In the genomic region with DNA sequence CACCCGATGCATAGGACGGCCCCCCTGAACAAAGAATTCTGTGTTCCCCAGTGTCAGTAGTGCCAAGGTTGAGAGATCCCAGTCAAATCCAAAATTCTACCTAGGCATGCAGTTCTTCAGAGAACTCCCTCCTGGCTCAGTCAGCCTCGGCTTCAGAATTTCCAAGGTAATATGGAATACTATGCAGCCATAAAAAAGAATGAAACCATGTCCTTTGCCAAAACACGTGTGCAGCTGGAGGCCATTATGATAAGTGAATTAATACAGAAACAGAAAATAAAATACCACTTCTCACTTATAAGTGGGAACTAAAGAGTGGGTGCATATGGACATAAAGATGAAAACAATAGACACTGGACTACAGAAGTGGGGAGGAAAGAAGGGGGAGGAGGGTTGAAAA, we compare ENCODE assay signal across 26 cellular contexts.
"Had no signal": no experiment of that assay in that cellular context is flagged by ENCODE, and none has a peak within 500 bp of the region (broad histone marks: within the 10 kb centered on the region; RNA-seq: fewer than 3 reads in every experiment).

No MANE protein-coding gene starts in this region.

- H3K4me1 Mint-ChIP-seq: activated CD4-positive, alpha-beta T cell treated with anti-CD3 and anti-CD28 coated beads for 36 hours; activated CD4-positive, alpha-beta T cell treated with anti-CD3 and anti-CD28 coated beads, Interleukin-2, amount 10 ng/mL, durations not matched to agents 24 days and 14 days; activated CD8-positive, alpha-beta memory T cell treated with anti-CD3 and anti-CD28 coated beads, Interleukin-2, amount 10 ng/mL, durations not matched to agents 7 days and 5 days; activated naive CD4-positive, alpha-beta T cell treated with anti-CD3 and anti-CD28 coated beads, Interleukin-2, amount 10 ng/mL, durations not matched to agents 7 days and 5 days; activated naive CD8-positive, alpha-beta T cell treated with anti-CD3 and anti-CD28 coated beads, Interleukin-2, amount 10 ng/mL, durations not matched to agents 7 days and 5 days; central memory CD8-positive, alpha-beta T cell; endodermal cell had no signal

- ATAC-seq: activated CD4-positive, alpha-beta T cell treated with anti-CD3 and anti-CD28 coated beads for 36 hours; activated CD8-positive, alpha-beta memory T cell treated with anti-CD3 and anti-CD28 coated beads, Interleukin-2, amount 10 ng/mL, durations not matched to agents 7 days and 5 days; activated CD8-positive, alpha-beta T cell treated with anti-CD3 and anti-CD28 coated beads, Interleukin-2, amount 10 ng/mL, durations not matched to agents 7 days and 5 days; activated naive CD4-positive, alpha-beta T cell treated with anti-CD3 and anti-CD28 coated beads, Interleukin-2, amount 50 U/mL, for 72 hours; activated T-cell treated with anti-CD3 and anti-CD28 coated beads, Interleukin-2, amount 50 U/mL, for 72 hours; esophagus mucosa had no signal

- H3K9me3 ChIP-seq: ascending aorta had no signal

- H3K36me3 Mint-ChIP-seq: activated CD4-positive, alpha-beta memory T cell treated with anti-CD3 and anti-CD28 coated beads for 36 hours; activated CD8-positive, alpha-beta memory T cell treated with anti-CD3 and anti-CD28 coated beads, Interleukin-2, amount 10 ng/mL, durations not matched to agents 7 days and 5 days; activated naive CD4-positive, alpha-beta T cell treated with anti-CD3 and anti-CD28 coated beads, Interleukin-2, amount 10 ng/mL, durations not matched to agents 7 days and 5 days; activated naive CD4-positive, alpha-beta T cell treated with anti-CD3 and anti-CD28 coated beads, Interleukin-2, amount 50 U/mL, for 72 hours; activated naive CD8-positive, alpha-beta T cell treated with anti-CD3 and anti-CD28 coated beads, Interleukin-2, amount 10 ng/mL, durations not matched to agents 7 days and 5 days had no signal

- H3K9me3 Mint-ChIP-seq: activated CD4-positive, alpha-beta memory T cell treated with anti-CD3 and anti-CD28 coated beads for 36 hours; activated naive CD4-positive, alpha-beta T cell treated with anti-CD3 and anti-CD28 coated beads, Interleukin-2, amount 10 ng/mL, durations not matched to agents 7 days and 5 days; activated T-cell treated with anti-CD3 and anti-CD28 coated beads, Interleukin-2, amount 50 U/mL, for 24 hours; dendritic cell treated with granulocyte-macrophage colony-stimulating factor and Interleukin-4, amounts not matched to agents 40 ng/mL and 50 ng/mL, for 4 days had no signal

- H3K27me3 Mint-ChIP-seq: activated CD4-positive, alpha-beta memory T cell treated with anti-CD3 and anti-CD28 coated beads for 36 hours; activated CD4-positive, alpha-beta T cell treated with anti-CD3 and anti-CD28 coated beads, Interleukin-2, amount 10 ng/mL, durations not matched to agents 24 days and 14 days; activated CD8-positive, alpha-beta memory T cell treated with anti-CD3 and anti-CD28 coated beads, Interleukin-2, amount 10 ng/mL, durations not matched to agents 7 days and 5 days; activated naive CD4-positive, alpha-beta T cell treated with anti-CD3 and anti-CD28 coated beads, Interleukin-2, amount 10 ng/mL, durations not matched to agents 7 days and 5 days; activated naive CD8-positive, alpha-beta T cell treated with anti-CD3 and anti-CD28 coated beads, Interleukin-2, amount 10 ng/mL, durations not matched to agents 7 days and 5 days; activated T-cell treated with anti-CD3 and anti-CD28 coated beads, Interleukin-2, amount 50 U/mL, for 24 hours had no signal

- H3K4me3 Mint-ChIP-seq: activated CD4-positive, alpha-beta memory T cell treated with anti-CD3 and anti-CD28 coated beads for 36 hours; activated CD4-positive, alpha-beta T cell treated with anti-CD3 and anti-CD28 coated beads for 36 hours; activated CD4-positive, alpha-beta T cell treated with anti-CD3 and anti-CD28 coated beads, Interleukin-2, amount 10 ng/mL, durations not matched to agents 24 days and 14 days; activated CD8-positive, alpha-beta memory T cell treated with anti-CD3 and anti-CD28 coated beads, Interleukin-2, amount 10 ng/mL, durations not matched to agents 7 days and 5 days; activated CD8-positive, alpha-beta T cell treated with anti-CD3 and anti-CD28 coated beads, Interleukin-2, amount 10 ng/mL, durations not matched to agents 7 days and 5 days; activated naive CD4-positive, alpha-beta T cell treated with anti-CD3 and anti-CD28 coated beads, Interleukin-2, amount 10 ng/mL, durations not matched to agents 7 days and 5 days; activated naive CD8-positive, alpha-beta T cell treated with anti-CD3 and anti-CD28 coated beads, Interleukin-2, amount 10 ng/mL, durations not matched to agents 7 days and 5 days; activated T-cell treated with anti-CD3 and anti-CD28 coated beads, Interleukin-2, amount 50 U/mL, for 24 hours; activated T-cell treated with anti-CD3 and anti-CD28 coated beads, Interleukin-2, amount 50 U/mL, for 72 hours; central memory CD8-positive, alpha-beta T cell; dendritic cell treated with granulocyte-macrophage colony-stimulating factor and Interleukin-4, amounts not matched to agents 40 ng/mL and 50 ng/mL, for 4 days; endodermal cell had no signal

- H3K4me3 ChIP-seq: ascending aorta, coronary artery, dorsolateral prefrontal cortex had no signal

- H3K27me3 ChIP-seq: ascending aorta, brain microvascular endothelial cell, dorsolateral prefrontal cortex had no signal

- DNase-seq: activated CD4-positive, alpha-beta memory T cell treated with anti-CD3 and anti-CD28 coated beads for 36 hours; activated CD4-positive, alpha-beta T cell treated with anti-CD3 and anti-CD28 coated beads for 36 hours; activated CD4-positive, alpha-beta T cell treated with anti-CD3 and anti-CD28 coated beads, Interleukin-2, amount 10 ng/mL, durations not matched to agents 24 days and 14 days; activated CD4-positive, CD25-positive, alpha-beta regulatory T cell; activated CD4-positive, CD25-positive, alpha-beta regulatory T cell treated with anti-CD3 and anti-CD28 coated beads, Interleukin-2, amount 50 U/mL, for 72 hours; activated CD8-positive, alpha-beta memory T cell treated with anti-CD3 and anti-CD28 coated beads, Interleukin-2, amount 10 ng/mL, durations not matched to agents 7 days and 5 days; activated CD8-positive, alpha-beta memory T cell treated with anti-CD3 and anti-CD28 coated beads, Interleukin-2, amount 50 U/mL, for 4 hours; activated CD8-positive, alpha-beta T cell treated with anti-CD3 and anti-CD28 coated beads, Interleukin-2, amount 10 ng/mL, durations not matched to agents 7 days and 5 days; activated gamma-delta T cell; activated naive CD4-positive, alpha-beta T cell; activated naive CD4-positive, alpha-beta T cell treated with anti-CD3 and anti-CD28 coated beads, Interleukin-2, amount 10 ng/mL, durations not matched to agents 7 days and 5 days; activated naive CD8-positive, alpha-beta T cell treated with anti-CD3 and anti-CD28 coated beads, Interleukin-2, amount 10 ng/mL, durations not matched to agents 7 days and 5 days; activated T-cell treated with anti-CD3 and anti-CD28 coated beads, Interleukin-2, amount 50 U/mL, for 24 hours; activated T-cell treated with anti-CD3 and anti-CD28 coated beads, Interleukin-2, amount 50 U/mL, for 72 hours; brain microvascular endothelial cell; dorsolateral prefrontal cortex; effector memory CD4-positive, alpha-beta T cell; endodermal cell; head of caudate nucleus; T-helper 2 cell had no signal

- H3K4me1 ChIP-seq: ascending aorta had no signal

- H3K27ac Mint-ChIP-seq: activated CD4-positive, alpha-beta memory T cell treated with anti-CD3 and anti-CD28 coated beads for 36 hours; activated CD4-positive, alpha-beta T cell treated with anti-CD3 and anti-CD28 coated beads for 36 hours; activated CD4-positive, alpha-beta T cell treated with anti-CD3 and anti-CD28 coated beads, Interleukin-2, amount 10 ng/mL, durations not matched to agents 24 days and 14 days; activated CD8-positive, alpha-beta memory T cell treated with anti-CD3 and anti-CD28 coated beads, Interleukin-2, amount 10 ng/mL, durations not matched to agents 7 days and 5 days; activated CD8-positive, alpha-beta T cell treated with anti-CD3 and anti-CD28 coated beads, Interleukin-2, amount 10 ng/mL, durations not matched to agents 7 days and 5 days; activated naive CD4-positive, alpha-beta T cell treated with anti-CD3 and anti-CD28 coated beads, Interleukin-2, amount 10 ng/mL, durations not matched to agents 7 days and 5 days; activated naive CD4-positive, alpha-beta T cell treated with anti-CD3 and anti-CD28 coated beads, Interleukin-2, amount 50 U/mL, for 72 hours; activated naive CD8-positive, alpha-beta T cell treated with anti-CD3 and anti-CD28 coated beads, Interleukin-2, amount 10 ng/mL, durations not matched to agents 7 days and 5 days; activated T-cell treated with anti-CD3 and anti-CD28 coated beads, Interleukin-2, amount 50 U/mL, for 24 hours; activated T-cell treated with anti-CD3 and anti-CD28 coated beads, Interleukin-2, amount 50 U/mL, for 72 hours; dendritic cell treated with granulocyte-macrophage colony-stimulating factor and Interleukin-4, amounts not matched to agents 40 ng/mL and 50 ng/mL, for 4 days; endodermal cell had no signal

- H3K27ac ChIP-seq: ascending aorta, coronary artery, dorsolateral prefrontal cortex had no signal

- H3K36me3 ChIP-seq: ascending aorta, brain microvascular endothelial cell had no signal
